15 cellular contexts compared by ENCODE assay signal in genomic region chr4:13966241-13967195, GRCh38.
DNase-seq lines count a peak whose midpoint lies in the region; ATAC-seq, FAIRE-seq and TF ChIP-seq lines count a peak whose summit lies in the region.
"Had no signal": no experiment of that assay in that cellular context is flagged by ENCODE, and none has a peak within 500 bp of the region (broad histone marks: within the 10 kb centered on the region; RNA-seq: fewer than 3 reads in every experiment).

No MANE protein-coding gene starts in this region.

- H3K9me3 ChIP-seq in gastroesophageal sphincter: peaks cover 0 to 6% (median 0%) of the 10 kb centered on the region in 3 donors

- H3K4me3 ChIP-seq in ACC112 (ENCODE audit: low read depth, low read length): no peak overlapping the region
- no peak overlapping the region for H3K4me3 ChIP-seq in bronchial epithelial cell (ENCODE audit: low read depth, low read length)
- H3K4me3 ChIP-seq in kidney epithelial cell (ENCODE audit: low read depth, low read length): no peak overlapping the region
- no peak overlapping the region for H3K4me3 ChIP-seq in gastroesophageal sphincter
- H3K4me3 ChIP-seq: skin epidermis had no signal

- H3K27ac ChIP-seq in ACC112 (ENCODE audit: low read depth, low read length) (peak overlapping the region; percentile 88), gastroesophageal sphincter (no peak overlapping the region)
- H3K27ac ChIP-seq: skin epidermis had no signal

- no peak for TF ChIP-seq POLR2A in gastroesophageal sphincter (IDR thresholded peaks at IDR 0.05)

- no peaks in the 10 kb centered on the region for H3K9me3 Mint-ChIP-seq in stimulated activated memory B cell treated with anti-CD40 and anti-IgM and Interleukin-4, amounts not matched to agents 10 μg/mL and 1 μg/mL and 100 μg/mL, for 72 hours
- H3K9me3 Mint-ChIP-seq: activated CD4-positive, alpha-beta T cell treated with anti-CD3 and anti-CD28 coated beads, Interleukin-2, amount 10 ng/mL, durations not matched to agents 24 days and 14 days; IgD-negative memory B cell had no signal

- H3K27me3 ChIP-seq in ACC112 (ENCODE audit: insufficient read depth, low read length): no peaks in the 10 kb centered on the region
- H3K27me3 ChIP-seq in bronchial epithelial cell (ENCODE audit: control insufficient read depth, insufficient read depth, low read length): no peaks in the 10 kb centered on the region
- H3K27me3 ChIP-seq in kidney epithelial cell (ENCODE audit: control insufficient read depth, insufficient read depth, low read length): no peaks in the 10 kb centered on the region
- H3K27me3 ChIP-seq in gastroesophageal sphincter: no peaks in the 10 kb centered on the region

- 33 to 57% methylated on average over 4 to 5 of the region's 8 CpGs for WGBS in gastroesophageal sphincter (ENCODE audit: low coverage in 1 of 2), 2 donors

- H3K79me2 ChIP-seq in ACC112 (ENCODE audit: control insufficient read depth, insufficient read depth, low read length, unreplicated experiment): no peaks in the 10 kb centered on the region

- DNase-seq in HS-5 (ENCODE audit: low read depth) (peak; percentile 72), bronchial epithelial cell (ENCODE audit: low read depth) (peak; percentile 75), kidney epithelial cell (ENCODE audit: low read depth) (peak; percentile 45), DMS 273 (lab: John Stamatoyannopoulos, UW; ENCODE audit: unreplicated experiment) (no peak), NCI-H524 treated with DMSO at 0.1 percent for 48 hours (lab: John Stamatoyannopoulos, UW) (no peak)
- DNase-seq: activated CD4-positive, alpha-beta T cell treated with anti-CD3 and anti-CD28 coated beads, Interleukin-2, amount 10 ng/mL, durations not matched to agents 24 days and 14 days; activated naive CD4-positive, alpha-beta T cell treated with anti-CD3 and anti-CD28 coated beads, Interleukin-2, amount 50 U/mL, for 16 hours; C1 segment of cervical spinal cord had no signal

- H3K4me3 Mint-ChIP-seq in stimulated activated memory B cell treated with anti-CD40 and anti-IgM and Interleukin-4, amounts not matched to agents 10 μg/mL and 1 μg/mL and 100 μg/mL, for 72 hours: no peak overlapping the region
- H3K4me3 Mint-ChIP-seq: activated CD4-positive, alpha-beta T cell treated with anti-CD3 and anti-CD28 coated beads, Interleukin-2, amount 10 ng/mL, durations not matched to agents 24 days and 14 days; IgD-negative memory B cell; mesothelial cell of epicardium had no signal

- no peak for ATAC-seq in gastroesophageal sphincter
- ATAC-seq in stimulated activated memory B cell treated with anti-CD40 and anti-IgM and Interleukin-4, amounts not matched to agents 10 μg/mL and 1 μg/mL and 100 μg/mL, for 72 hours: no peak
- ATAC-seq: Right ventricle myocardium inferior had no signal

- H3K36me3 Mint-ChIP-seq in stimulated activated memory B cell treated with anti-CD40 and anti-IgM and Interleukin-4, amounts not matched to agents 10 μg/mL and 1 μg/mL and 100 μg/mL, for 72 hours: no peaks in the 10 kb centered on the region
- H3K36me3 Mint-ChIP-seq: mesothelial cell of epicardium had no signal

- no peak overlapping the region for H3K27ac Mint-ChIP-seq in stimulated activated memory B cell treated with anti-CD40 and anti-IgM and Interleukin-4, amounts not matched to agents 10 μg/mL and 1 μg/mL and 100 μg/mL, for 72 hours
- H3K27ac Mint-ChIP-seq: activated CD4-positive, alpha-beta T cell treated with anti-CD3 and anti-CD28 coated beads, Interleukin-2, amount 10 ng/mL, durations not matched to agents 24 days and 14 days; IgD-negative memory B cell; mesothelial cell of epicardium had no signal

- H3K36me3 ChIP-seq in ACC112 (ENCODE audit: insufficient read depth, low read length): no peaks in the 10 kb centered on the region
- no peaks in the 10 kb centered on the region for H3K36me3 ChIP-seq in bronchial epithelial cell (ENCODE audit: control insufficient read depth, insufficient read depth, low read length)
- H3K36me3 ChIP-seq in kidney epithelial cell (ENCODE audit: control insufficient read depth, insufficient read depth, low read length): no peaks in the 10 kb centered on the region
- H3K36me3 ChIP-seq in gastroesophageal sphincter: no peaks in the 10 kb centered on the region

- TF ChIP-seq EP300 in gastroesophageal sphincter (IDR thresholded peaks at IDR 0.05): no peak

- H2AFZ ChIP-seq in ACC112 (ENCODE audit: low read length, unreplicated experiment): peak overlapping the region; percentile 16

- H3K27me3 Mint-ChIP-seq in stimulated activated memory B cell treated with anti-CD40 and anti-IgM and Interleukin-4, amounts not matched to agents 10 μg/mL and 1 μg/mL and 100 μg/mL, for 72 hours: no peaks in the 10 kb centered on the region
- H3K27me3 Mint-ChIP-seq: activated CD4-positive, alpha-beta T cell treated with anti-CD3 and anti-CD28 coated beads, Interleukin-2, amount 10 ng/mL, durations not matched to agents 24 days and 14 days had no signal

- FAIRE-seq in bronchial epithelial cell (lab: Jason Lieb, UNC): no peak

- peaks cover 47% of the 10 kb centered on the region for H3K4me1 ChIP-seq in ACC112 (ENCODE audit: control insufficient read depth, insufficient read depth, low read length, unreplicated experiment)
- no peaks in the 10 kb centered on the region for H3K4me1 ChIP-seq in gastroesophageal sphincter

- H3K4me1 Mint-ChIP-seq in stimulated activated memory B cell treated with anti-CD40 and anti-IgM and Interleukin-4, amounts not matched to agents 10 μg/mL and 1 μg/mL and 100 μg/mL, for 72 hours: no peaks in the 10 kb centered on the region
- H3K4me1 Mint-ChIP-seq: activated CD4-positive, alpha-beta T cell treated with anti-CD3 and anti-CD28 coated beads, Interleukin-2, amount 10 ng/mL, durations not matched to agents 24 days and 14 days had no signal

- TF ChIP-seq CTCF in bronchial epithelial cell (IDR thresholded peaks at IDR 0.05; ENCODE audit: insufficient read depth, low read length, severe bottlenecking) (no peak), kidney epithelial cell (IDR thresholded peaks at IDR 0.05; ENCODE audit: insufficient read depth, low read length, poor library complexity, severe bottlenecking) (no peak), gastroesophageal sphincter (IDR thresholded peaks at IDR 0.05) (no peak)

Comparison
In these comparisons a context has a peak if more than half of its experiments do, and no peak if none do; other contexts are left out.
1. DNase-seq: peak in HS-5 (single experiment), bronchial epithelial cell (single experiment) and kidney epithelial cell (single experiment); none in DMS 273 (single experiment) and NCI-H524 treated with DMSO at 0.1 percent for 48 hours (single experiment).